ENCODE assay signal across 18 cellular contexts in the genomic region with DNA sequence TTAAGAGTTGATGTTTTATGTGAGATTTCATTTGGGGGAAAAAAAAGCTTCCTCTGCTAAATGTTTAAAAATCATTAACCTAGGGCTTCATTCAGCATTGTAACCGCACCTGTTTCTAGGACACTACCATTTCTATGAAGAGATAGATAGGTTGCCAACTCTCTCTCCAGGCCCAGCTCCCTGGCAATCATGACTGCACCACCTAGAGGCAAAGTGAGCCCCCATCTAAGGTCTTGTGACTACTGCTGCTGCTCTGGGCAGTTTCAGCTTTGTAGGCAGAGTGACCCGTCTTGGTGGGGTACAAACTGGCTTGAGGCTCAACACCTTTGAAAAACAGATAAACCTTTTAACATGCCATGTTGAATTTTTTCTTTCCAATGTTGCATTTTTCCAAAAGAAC. TPM values are rescaled to one million over a fixed set of nuclear protein-coding genes. Genes with fewer than 3 reads are reported as not detected.
DNase-seq lines count a peak whose midpoint lies in the region; ATAC-seq, FAIRE-seq and TF ChIP-seq lines count a peak whose summit lies in the region.
"Had no signal": no experiment of that assay in that cellular context is flagged by ENCODE, and none has a peak within 500 bp of the region (broad histone marks: within the 10 kb centered on the region; RNA-seq: fewer than 3 reads in every experiment).

No MANE protein-coding gene starts in this region.

- no peaks in the 10 kb centered on the region for H3K9me3 Mint-ChIP-seq in neural progenitor cell
- no peaks in the 10 kb centered on the region for H3K9me3 Mint-ChIP-seq in activated T-cell treated with anti-CD3 and anti-CD28 coated beads, Interleukin-2, amount 50 U/mL, for 72 hours
- H3K9me3 Mint-ChIP-seq: activated naive CD4-positive, alpha-beta T cell treated with anti-CD3 and anti-CD28 coated beads, Interleukin-2, amount 50 U/mL, for 24 hours had no signal

- BruUV-seq in K562 (replicated peaks; lab: Mats Ljungman, UMichigan), result no TSS peak

- H3K9me3 ChIP-seq in K562 (replicated peaks; ENCODE audit: control insufficient read depth, insufficient read depth, low read depth, low read length) (no peaks in the 10 kb centered on the region), neural progenitor cell (ENCODE audit: low read depth) (no peaks in the 10 kb centered on the region)
- H3K9me3 ChIP-seq: A549, ovary had no signal

- H3K36me3 ChIP-seq in K562 (ENCODE audit: control insufficient read depth, insufficient read depth, low read length) (no peaks in the 10 kb centered on the region), neural progenitor cell (no peaks in the 10 kb centered on the region)
- H3K36me3 ChIP-seq: ovary had no signal

- no peak for TF ChIP-seq EP300 in K562 (IDR thresholded peaks at IDR 0.05; ENCODE audit: low read length)

- H3K9ac ChIP-seq in K562 (ENCODE audit: insufficient read depth in 1 of 2, low read depth in 2 of 2, low read length in 2 of 2) (no peak overlapping the region), neural progenitor cell (no peak overlapping the region)

- in situ Hi-C loops in K562 (cut with MboI) (no loop called here), GM13977 (cut with MboI; ENCODE audit: low pct_unique_long_range_greater_than_20kb, low sequenced_read_pairs, unreplicated experiment) (no loop called here)

- H3K79me2 ChIP-seq in K562 (ENCODE audit: control insufficient read depth, insufficient read depth, low read length) (no peaks in the 10 kb centered on the region), neural progenitor cell (ENCODE audit: low read depth) (no peaks in the 10 kb centered on the region)

- intact Hi-C loops in K562 (cut with micrococcal nuclease), result no loop called here

- no peak overlapping the region for H3K27ac ChIP-seq in K562 (ENCODE audit: extremely low read depth, low read depth, low read length)
- H3K27ac ChIP-seq in neural progenitor cell, result no peak overlapping the region
- H3K27ac ChIP-seq: coronary artery, ovary had no signal

- peak; percentile 35 for FAIRE-seq in K562 (lab: Jason Lieb, UNC)
- FAIRE-seq: A549, GM12892, TTC549, urothelium cell line had no signal

- H3K4me1 ChIP-seq in K562 (replicated peaks in 1 of 2; ENCODE audit: control insufficient read depth in 2 of 2, insufficient read depth in 2 of 2, low read length in 2 of 2), result peaks cover 12 to 17% of the 10 kb centered on the region in 2 experiments; a peak in 4 of 5 replicates
- H3K4me1 ChIP-seq in neural progenitor cell, result peaks cover 4% of the 10 kb centered on the region

- H3K9me1 ChIP-seq in K562 (ENCODE audit: control insufficient read depth, insufficient read depth, low read length), result no peaks in the 10 kb centered on the region

- H3K4me1 Mint-ChIP-seq in neural progenitor cell, result peaks cover 5% of the 10 kb centered on the region
- no peaks in the 10 kb centered on the region for H3K4me1 Mint-ChIP-seq in activated T-cell treated with anti-CD3 and anti-CD28 coated beads, Interleukin-2, amount 50 U/mL, for 72 hours (ENCODE audit: low read depth)
- H3K4me1 Mint-ChIP-seq: activated naive CD4-positive, alpha-beta T cell treated with anti-CD3 and anti-CD28 coated beads, Interleukin-2, amount 50 U/mL, for 24 hours had no signal

- H3K27me3 ChIP-seq in K562 (ENCODE audit: control insufficient read depth in 2 of 2, insufficient read depth in 2 of 2, low read length in 2 of 2) (no peaks in the 10 kb centered on the region; a peak in 1 of 5 replicates), neural progenitor cell (no peaks in the 10 kb centered on the region)
- H3K27me3 ChIP-seq: ovary had no signal

- CTCF ChIA-PET in K562 (lab: Yijun Ruan, JAX; ENCODE audit: low intra/inter-chr PET ratio), result no interaction called here

- no peak for TF ChIP-seq POLR2A in K562 (conservative IDR thresholded peaks at IDR 0.05)

- peak; percentile 49; the same call in 2 of the 3 replicates for ATAC-seq in K562
- no peak for ATAC-seq in activated T-cell treated with anti-CD3 and anti-CD28 coated beads, Interleukin-2, amount 50 U/mL, for 72 hours (replicated peaks in 1 of 2)

- no peaks in the 10 kb centered on the region for H3F3A ChIP-seq in neural progenitor cell (ENCODE audit: low read depth)

- no peak for TF ChIP-seq RAD21 in K562 (CRISPR knock-in tag; conservative IDR thresholded peaks at IDR 0.05 in 1 of 2, IDR thresholded peaks at IDR 0.05 in 1 of 2)

- H3K27me3 Mint-ChIP-seq in neural progenitor cell (ENCODE audit: insufficient read depth, low read depth), result peaks cover 6% of the 10 kb centered on the region
- H3K27me3 Mint-ChIP-seq in activated T-cell treated with anti-CD3 and anti-CD28 coated beads, Interleukin-2, amount 50 U/mL, for 72 hours (ENCODE audit: low read depth), result no peaks in the 10 kb centered on the region
- H3K27me3 Mint-ChIP-seq: activated naive CD4-positive, alpha-beta T cell treated with anti-CD3 and anti-CD28 coated beads, Interleukin-2, amount 50 U/mL, for 24 hours had no signal

- H4K20me1 ChIP-seq in K562 (replicated peaks; ENCODE audit: control insufficient read depth, insufficient read depth, low read length) (no peaks in the 10 kb centered on the region), neural progenitor cell (ENCODE audit: low read depth) (no peaks in the 10 kb centered on the region)

- no peak overlapping the region for H3K27ac Mint-ChIP-seq in neural progenitor cell
- no peak overlapping the region for H3K27ac Mint-ChIP-seq in activated T-cell treated with anti-CD3 and anti-CD28 coated beads, Interleukin-2, amount 50 U/mL, for 72 hours
- H3K27ac Mint-ChIP-seq: activated naive CD4-positive, alpha-beta T cell treated with anti-CD3 and anti-CD28 coated beads, Interleukin-2, amount 50 U/mL, for 24 hours had no signal

- 54% methylated on average over 2 of the region's 2 CpGs for WGBS in K562 (ENCODE audit: insufficient coverage, low coverage, missing lambda C conversion rate)

- H3K4me2 ChIP-seq in K562 (ENCODE audit: insufficient read depth, low read length) (no peak overlapping the region), neural progenitor cell (no peak overlapping the region)

- DNase-seq in NCI-H82 (lab: John Stamatoyannopoulos, UW) (peak; percentile 15), NCI-H82 treated with DMSO at 0.1 percent for 48 hours (lab: John Stamatoyannopoulos, UW; ENCODE audit: unreplicated experiment) (no peak), K562 (ENCODE audit: extremely low read depth in 1 of 4, low spot score in 3 of 4) (peak in 1 of 4 experiments; percentile 18), neural progenitor cell (ENCODE audit: low spot score) (peak; percentile 17), GM13977 (ENCODE audit: low spot score) (no peak), SKM-1 treated with dmso at 0.1 percent for 144 hours (lab: John Stamatoyannopoulos, UW; ENCODE audit: unreplicated experiment) (no peak)
- DNase-seq in Jurkat, Clone E6-1 (ENCODE audit: low read depth, low spot score), result peak; percentile 32
- DNase-seq in activated T-cell treated with anti-CD3 and anti-CD28 coated beads, Interleukin-2, amount 50 U/mL, for 72 hours, result no peak
- DNase-seq: activated CD4-positive, alpha-beta T cell treated with anti-CD3 and anti-CD28 coated beads, Interleukin-2, amount 50 U/mL, for 4 hours; activated T-cell treated with anti-CD3 and anti-CD28 coated beads, Interleukin-2, amount 50 U/mL, for 1 hour; ovary; stimulated activated CD4-positive, alpha-beta T cell treated with anti-CD3 and anti-CD28 coated beads, Interleukin-2, amount 100 ng/mL, for 48 hours had no signal

- TF ChIP-seq CTCF in K562 (IDR thresholded peaks at IDR 0.05 in 2 of 3, conservative IDR thresholded peaks at IDR 0.05 in 1 of 3; ENCODE audit: insufficient read depth in 2 of 3, low read depth in 1 of 3, low read length in 3 of 3) (peak in 2 of 3 experiments; percentile 20 to 24; a peak in 1 of 6 replicates), neural progenitor cell (IDR thresholded peaks at IDR 0.05) (peak; percentile 15), GM13977 (IDR thresholded peaks at IDR 0.05; ENCODE audit: extremely low read depth, insufficient read depth, missing control alignments) (no peak)

- H2AFZ ChIP-seq in K562 (ENCODE audit: low read depth, low read length) (no peak overlapping the region), neural progenitor cell (replicated peaks) (no peak overlapping the region)

- H3K36me3 Mint-ChIP-seq in neural progenitor cell, result no peaks in the 10 kb centered on the region
- H3K36me3 Mint-ChIP-seq in activated T-cell treated with anti-CD3 and anti-CD28 coated beads, Interleukin-2, amount 50 U/mL, for 72 hours (ENCODE audit: insufficient read depth in 2 of 2), result peaks cover 0 to 1% of the 10 kb centered on the region in 2 donors
- H3K36me3 Mint-ChIP-seq: activated naive CD4-positive, alpha-beta T cell treated with anti-CD3 and anti-CD28 coated beads, Interleukin-2, amount 50 U/mL, for 24 hours had no signal

- H3K4me3 Mint-ChIP-seq in neural progenitor cell, result no peak overlapping the region
- no peak overlapping the region for H3K4me3 Mint-ChIP-seq in activated T-cell treated with anti-CD3 and anti-CD28 coated beads, Interleukin-2, amount 50 U/mL, for 72 hours
- H3K4me3 Mint-ChIP-seq: activated naive CD4-positive, alpha-beta T cell treated with anti-CD3 and anti-CD28 coated beads, Interleukin-2, amount 50 U/mL, for 24 hours had no signal

- POLR2A ChIA-PET in K562 (lab: Yijun Ruan, JAX), result no interaction called here

- no peak overlapping the region for H3K4me3 ChIP-seq in Jurkat, Clone E6-1 (ENCODE audit: low read length)
- H3K4me3 ChIP-seq in K562 (no peak overlapping the region), neural progenitor cell (no peak overlapping the region)
- H3K4me3 ChIP-seq: A549, coronary artery, ovary had no signal

RNA-seq across cellular contexts. Expression of gene MRC1, which starts 27.3 kb away (rescaled TPM):
- polyA plus RNA-seq in Jurkat, Clone E6-1 (2012; ENCODE audit: insufficient read depth, insufficient read length), result not detected
- total RNA-seq in K562 (2011; cell fraction: chromatin; rRNA removed; ENCODE audit: low replicate concordance), result not detected in 2 replicates
- not detected in 2 replicates for total RNA-seq in K562 (2011; cell fraction: nucleolus; rRNA removed)
- total RNA-seq in K562 (2011; cell fraction: nucleoplasm; rRNA removed), result not detected in 2 replicates
- total RNA-seq in K562 (2014; rRNA removed), result 0.04 TPM in 1 of 2 replicates, not detected in the other
- 0.04 TPM in 1 of 2 replicates, not detected in the other for total RNA-seq in K562 (2014; rRNA removed; fragmentation: Illumina TruSeq; extraction: Trizol)
- total RNA-seq in K562 (2015; rRNA removed; fragmentation: Illumina TruSeq; extraction: Trizol), result not detected in 2 replicates
- total RNA-seq in K562 (2021), result 0.18 and 0.20 TPM in 2 replicates
- not detected in 2 replicates for polyA plus RNA-seq in K562 (2011; rRNA removed)
- polyA plus RNA-seq in K562 (2011; cell fraction: cytosol; rRNA removed), result 0.01 TPM in 2 replicates
- polyA plus RNA-seq in K562 (2011; cell fraction: nucleus; rRNA removed), result 0.01 TPM in 1 of 2 replicates, not detected in the other
- polyA plus RNA-seq in K562 (2012), result 0.01 TPM in 1 of 2 replicates, not detected in the other
- polyA plus RNA-seq in K562 (2014; fragmentation: Illumina TruSeq; extraction: Trizol), result 0.01 and 0.03 TPM in 2 replicates
- polyA plus RNA-seq in K562 (2014; fragmentation: Nextera tagmentation; extraction: Ambion mirVana), result under 1 TPM in 1 of 2 experiments, not detected in 1; 0.01 TPM
- polyA plus RNA-seq in K562 (2014; rRNA removed), result 0.08 TPM in 1 of 2 replicates, not detected in the other
- not detected in 2 replicates for polyA minus RNA-seq in K562 (2011; rRNA and poly(A)+ RNA removed)
- not detected in 2 replicates for polyA minus RNA-seq in K562 (2011; cell fraction: cytosol; rRNA and poly(A)+ RNA removed)
- polyA minus RNA-seq in K562 (2011; cell fraction: nucleus; rRNA and poly(A)+ RNA removed), result not detected in 2 replicates
- 0.03 TPM in 1 of 2 replicates, not detected in the other for total RNA-seq in neural progenitor cell (ENCODE audit: low replicate concordance)
- under 1 TPM; 0.05 to 0.14 TPM for total RNA-seq in activated T-cell treated with anti-CD3 and anti-CD28 coated beads, Interleukin-2, amount 50 U/mL, for 72 hours
- polyA plus RNA-seq: A549 had no signal

RNA-seq across cellular contexts. Expression of gene TMEM236, which starts 29.9 kb away (rescaled TPM):
- not detected for polyA plus RNA-seq in Jurkat, Clone E6-1 (2012; ENCODE audit: insufficient read depth, insufficient read length)
- 0.05 and 0.37 TPM in 2 replicates for total RNA-seq in K562 (2011; cell fraction: chromatin; rRNA removed; ENCODE audit: low replicate concordance)
- total RNA-seq in K562 (2011; cell fraction: nucleolus; rRNA removed), result 0.13 and 0.17 TPM in 2 replicates
- total RNA-seq in K562 (2011; cell fraction: nucleoplasm; rRNA removed), result 0.23 and 0.37 TPM in 2 replicates
- total RNA-seq in K562 (2014; rRNA removed), result 0.04 TPM in 1 of 2 replicates, not detected in the other
- 0.04 and 0.06 TPM in 2 replicates for total RNA-seq in K562 (2014; rRNA removed; fragmentation: Illumina TruSeq; extraction: Trizol)
- total RNA-seq in K562 (2015; rRNA removed; fragmentation: Illumina TruSeq; extraction: Trizol), result 0.04 and 0.08 TPM in 2 replicates
- total RNA-seq in K562 (2021), result 0.04 TPM in 2 replicates
- 0.09 TPM in 1 of 2 replicates, not detected in the other for polyA plus RNA-seq in K562 (2011; rRNA removed)
- polyA plus RNA-seq in K562 (2011; cell fraction: cytosol; rRNA removed), result 0.03 and 0.13 TPM in 2 replicates
- polyA plus RNA-seq in K562 (2011; cell fraction: nucleus; rRNA removed), result 0.03 and 0.11 TPM in 2 replicates
- polyA plus RNA-seq in K562 (2012), result 0.03 and 0.17 TPM in 2 replicates
- polyA plus RNA-seq in K562 (2014; fragmentation: Illumina TruSeq; extraction: Trizol), result 0.08 and 0.09 TPM in 2 replicates
- not detected for polyA plus RNA-seq in K562 (2014; fragmentation: Nextera tagmentation; extraction: Ambion mirVana)
- 0.09 and 0.13 TPM in 2 replicates for polyA plus RNA-seq in K562 (2014; rRNA removed)
- 0.04 and 0.12 TPM in 2 replicates for polyA minus RNA-seq in K562 (2011; rRNA and poly(A)+ RNA removed)
- not detected in 2 replicates for polyA minus RNA-seq in K562 (2011; cell fraction: cytosol; rRNA and poly(A)+ RNA removed)
- polyA minus RNA-seq in K562 (2011; cell fraction: nucleus; rRNA and poly(A)+ RNA removed), result under 0.01 TPM in 1 of 2 replicates, not detected in the other
- total RNA-seq in neural progenitor cell (ENCODE audit: low replicate concordance), result 0.06 TPM in 1 of 2 replicates, not detected in the other
- under 1 TPM; 0.58 to 0.65 TPM for total RNA-seq in activated T-cell treated with anti-CD3 and anti-CD28 coated beads, Interleukin-2, amount 50 U/mL, for 72 hours

Comparison
In these comparisons a context has a peak if more than half of its experiments do, and no peak if none do; other contexts are left out.
1. DNase-seq: peak in NCI-H82 (single experiment), Jurkat, Clone E6-1 (single experiment) and neural progenitor cell (single experiment); none in NCI-H82 treated with DMSO at 0.1 percent for 48 hours (single experiment), GM13977 (single experiment), SKM-1 treated with dmso at 0.1 percent for 144 hours (single experiment) and activated T-cell treated with anti-CD3 and anti-CD28 coated beads, Interleukin-2, amount 50 U/mL, for 72 hours (0 of 2).